Comparison of ENCODE assay signal across 13 cellular contexts in the genomic region with DNA sequence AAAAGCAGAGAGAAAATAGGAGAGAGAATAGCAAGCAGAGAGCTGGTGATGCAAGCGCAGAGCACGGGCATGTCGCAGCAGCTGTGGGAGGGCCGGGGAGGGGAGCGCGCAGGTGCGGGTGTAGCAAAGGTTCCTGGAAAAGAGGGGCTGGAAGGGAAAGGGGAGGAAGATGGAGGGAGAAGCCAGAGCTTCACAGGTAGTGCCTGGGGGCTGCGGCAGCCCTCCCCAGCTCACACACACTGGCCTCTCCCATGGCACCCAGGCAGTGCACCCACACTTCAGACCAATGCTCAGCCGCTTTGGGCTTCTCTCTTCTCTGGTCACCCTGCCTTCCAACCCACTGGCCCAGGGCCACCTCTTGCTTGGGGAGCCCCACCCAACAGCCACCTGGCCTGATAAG.
"Had no signal": no experiment of that assay in that cellular context is flagged by ENCODE, and none has a peak within 500 bp of the region (broad histone marks: within the 10 kb centered on the region; RNA-seq: fewer than 3 reads in every experiment).

No MANE protein-coding gene starts in this region.

- ATAC-seq: left lung; right cardiac atrium; stimulated activated effector memory CD8-positive, alpha-beta T cell treated with anti-CD3 and anti-CD28 coated beads, Interleukin-12 subunit alpha, Interleukin-12 subunit beta, amount 100 ng/mL, for 72 hours had no signal

- H3K27me3 ChIP-seq: left lung, tibial nerve had no signal

- H3K36me3 Mint-ChIP-seq: activated naive CD8-positive, alpha-beta T cell; brain had no signal

- DNase-seq: activated T-cell treated with anti-CD3 and anti-CD28 coated beads, Interleukin-2, amount 50 U/mL, for 1 hour; amygdala; cerebellar nuclear complex; glutamatergic neuron; right cardiac atrium had no signal

- H3K9me3 Mint-ChIP-seq: brain; stimulated activated effector memory CD8-positive, alpha-beta T cell treated with anti-CD3 and anti-CD28 coated beads, Interleukin-12 subunit alpha, Interleukin-12 subunit beta, amount 100 ng/mL, for 72 hours had no signal

- H3K27ac Mint-ChIP-seq: activated naive CD8-positive, alpha-beta T cell; stimulated activated effector memory CD8-positive, alpha-beta T cell treated with anti-CD3 and anti-CD28 coated beads, Interleukin-12 subunit alpha, Interleukin-12 subunit beta, amount 100 ng/mL, for 72 hours had no signal

- H3K27ac ChIP-seq: esophagus muscularis mucosa, left lung, tibial nerve, VCaP had no signal

- H3K9me3 ChIP-seq: esophagus muscularis mucosa, left lung, tibial nerve had no signal

- H3K36me3 ChIP-seq: esophagus muscularis mucosa, left lung, tibial nerve had no signal

- H3K4me3 Mint-ChIP-seq: activated naive CD8-positive, alpha-beta T cell; brain; stimulated activated effector memory CD8-positive, alpha-beta T cell treated with anti-CD3 and anti-CD28 coated beads, Interleukin-12 subunit alpha, Interleukin-12 subunit beta, amount 100 ng/mL, for 72 hours had no signal

- H3K4me3 ChIP-seq: esophagus muscularis mucosa, left lung, smooth muscle cell, tibial nerve had no signal

- H3K4me1 ChIP-seq: left lung, tibial nerve had no signal
